ENCODE assay signal across 1 cellular context in genomic region chr6:42702786-42703185, GRCh38. TPM values are rescaled to one million over a fixed set of nuclear protein-coding genes. Genes with fewer than 3 reads are reported as not detected.
"Had no signal": no experiment of that assay in that cellular context is flagged by ENCODE, and none has a peak within 500 bp of the region (broad histone marks: within the 10 kb centered on the region; RNA-seq: fewer than 3 reads in every experiment).

No MANE protein-coding gene starts in this region.

RNA-seq across cellular contexts. Expression of gene PRPH2, which starts 19.6 kb away (rescaled TPM):
- total RNA-seq: HT1080 had no signal
